In genomic region chr3:133476971-133477375, GRCh38 we compare ENCODE assay signal across 14 cellular contexts.
DNase-seq lines count a peak whose midpoint lies in the region; ATAC-seq and TF ChIP-seq lines count a peak whose summit lies in the region.
"Had no signal": no experiment of that assay in that cellular context is flagged by ENCODE, and none has a peak within 500 bp of the region (broad histone marks: within the 10 kb centered on the region; RNA-seq: fewer than 3 reads in every experiment).

No MANE protein-coding gene starts in this region.

- H3K4me2 ChIP-seq in BLaER1 treated with 17β-estradiol and CSF1 and Interleukin-3, amounts not matched to agents 10 nM and 100 nM = peak overlapping the region in 6 of 11 experiments; percentile 8 to 55 (median 26); a peak in 9 of 22 replicates

- peak; percentile 82 for ATAC-seq in esophagus mucosa
- no peak for ATAC-seq in T-cell (replicated peaks in 1 of 4)
- ATAC-seq in HG03095 (IDR thresholded peaks at IDR 0.05; ENCODE audit: unreplicated experiment) = no peak

- H3K4me3 ChIP-seq in BLaER1 treated with 17β-estradiol and CSF1 and Interleukin-3, amounts not matched to agents 10 nM and 100 nM = no peak overlapping the region
- H3K4me3 ChIP-seq: dorsolateral prefrontal cortex had no signal

- POLR2A ChIA-PET in T-cell (lab: Charles Lee) = no interaction called here

- CTCF ChIA-PET in T-cell (lab: Charles Lee) = interaction anchor here in 1 of 2 donors (1.0 kb wide), 1 partner anchor 12 kb away, joined by 3 read pairs; no protein-coding TSS in a partner anchor

- no peak overlapping the region for H3K9ac ChIP-seq in BLaER1 treated with 17β-estradiol and CSF1 and Interleukin-3, amounts not matched to agents 10 nM and 100 nM

- DNase-seq in HuH-7 (ENCODE audit: low spot score) (peak; percentile 53), NCI-H345 treated with DMSO at 0.1 percent for 48 hours (lab: John Stamatoyannopoulos, UW; ENCODE audit: unreplicated experiment) (peak; percentile 24), T-cell (no peak), chondrocyte (ENCODE audit: low spot score) (no peak)
- no peak for DNase-seq in stimulated activated CD4-positive, alpha-beta T cell treated with anti-CD3 and anti-CD28 coated beads, Interleukin-4, amount 100 ng/mL, for 4 hours
- DNase-seq: activated CD4-positive, alpha-beta T cell treated with anti-CD3 and anti-CD28 coated beads, Interleukin-2, amount 10 ng/mL, durations not matched to agents 24 days and 14 days; activated naive CD4-positive, alpha-beta T cell treated with anti-CD3 and anti-CD28 coated beads, Interleukin-2, amount 50 U/mL, for 16 hours; glutamatergic neuron; mesendoderm; SIG-M5 had no signal

- H3K27me3 Mint-ChIP-seq in T-cell (no peaks in the 10 kb centered on the region), chondrocyte (ENCODE audit: low read depth) (no peaks in the 10 kb centered on the region)
- H3K27me3 Mint-ChIP-seq: activated CD4-positive, alpha-beta T cell treated with anti-CD3 and anti-CD28 coated beads, Interleukin-2, amount 10 ng/mL, durations not matched to agents 24 days and 14 days had no signal

- no peaks in the 10 kb centered on the region for H3K27me3 ChIP-seq in BLaER1 treated with 17β-estradiol and CSF1 and Interleukin-3, amounts not matched to agents 10 nM and 100 nM
- H3K27me3 ChIP-seq: dorsolateral prefrontal cortex had no signal

- no peak for TF ChIP-seq CTCF in chondrocyte (IDR thresholded peaks at IDR 0.05)

- 0 out of 22 replicates have a peak overlapping the region, but pooled peaks of 2 of the 11 experiments have one; percentile 12 to 15 for H3K27ac ChIP-seq in BLaER1 treated with 17β-estradiol and CSF1 and Interleukin-3, amounts not matched to agents 10 nM and 100 nM

- H3K9me3 ChIP-seq in BLaER1 treated with 17β-estradiol and CSF1 and Interleukin-3, amounts not matched to agents 10 nM and 100 nM (replicated peaks in 1 of 11) = peaks cover 0 to 14% (median 0%) of the 10 kb centered on the region in 11 experiments; a peak in 5 of 22 replicates

- H3K4me3 Mint-ChIP-seq in T-cell (no peak overlapping the region), chondrocyte (ENCODE audit: unreplicated experiment) (no peak overlapping the region)
- H3K4me3 Mint-ChIP-seq: activated CD4-positive, alpha-beta T cell treated with anti-CD3 and anti-CD28 coated beads, Interleukin-2, amount 10 ng/mL, durations not matched to agents 24 days and 14 days had no signal

- H3K4me1 Mint-ChIP-seq in T-cell = peaks cover 49 to 54% (median 51%) of the 10 kb centered on the region in 3 donors
- H3K4me1 Mint-ChIP-seq in chondrocyte (ENCODE audit: low read depth) = peaks cover 6% of the 10 kb centered on the region

- H3K36me3 ChIP-seq in BLaER1 treated with 17β-estradiol and CSF1 and Interleukin-3, amounts not matched to agents 10 nM and 100 nM = no peaks in the 10 kb centered on the region

- H3K36me3 Mint-ChIP-seq in T-cell = no peaks in the 10 kb centered on the region
- H3K36me3 Mint-ChIP-seq in chondrocyte (ENCODE audit: low read depth) = no peaks in the 10 kb centered on the region

- peaks cover 17 to 43% (median 29%) of the 10 kb centered on the region in 10 experiments for H3K4me1 ChIP-seq in BLaER1 treated with 17β-estradiol and CSF1 and Interleukin-3, amounts not matched to agents 10 nM and 100 nM

- H3K9me3 Mint-ChIP-seq in T-cell = no peaks in the 10 kb centered on the region
- H3K9me3 Mint-ChIP-seq in chondrocyte (ENCODE audit: low read depth) = no peaks in the 10 kb centered on the region

- H4K20me1 ChIP-seq in BLaER1 treated with 17β-estradiol and CSF1 and Interleukin-3, amounts not matched to agents 10 nM and 100 nM = no peaks in the 10 kb centered on the region

- no peak overlapping the region for H3K27ac Mint-ChIP-seq in T-cell
- H3K27ac Mint-ChIP-seq in chondrocyte (ENCODE audit: unreplicated experiment) = no peak overlapping the region
- H3K27ac Mint-ChIP-seq: activated CD4-positive, alpha-beta T cell treated with anti-CD3 and anti-CD28 coated beads, Interleukin-2, amount 10 ng/mL, durations not matched to agents 24 days and 14 days had no signal

Comparison
In these comparisons a context has a peak if more than half of its experiments do, and no peak if none do; other contexts are left out.
1. DNase-seq: peak in HuH-7 (single experiment) and NCI-H345 treated with DMSO at 0.1 percent for 48 hours (single experiment); none in T-cell (0 of 34), stimulated activated CD4-positive, alpha-beta T cell treated with anti-CD3 and anti-CD28 coated beads, Interleukin-4, amount 100 ng/mL, for 4 hours (0 of 2) and chondrocyte (single experiment).